8 cellular contexts compared by ENCODE assay signal in the genomic region with DNA sequence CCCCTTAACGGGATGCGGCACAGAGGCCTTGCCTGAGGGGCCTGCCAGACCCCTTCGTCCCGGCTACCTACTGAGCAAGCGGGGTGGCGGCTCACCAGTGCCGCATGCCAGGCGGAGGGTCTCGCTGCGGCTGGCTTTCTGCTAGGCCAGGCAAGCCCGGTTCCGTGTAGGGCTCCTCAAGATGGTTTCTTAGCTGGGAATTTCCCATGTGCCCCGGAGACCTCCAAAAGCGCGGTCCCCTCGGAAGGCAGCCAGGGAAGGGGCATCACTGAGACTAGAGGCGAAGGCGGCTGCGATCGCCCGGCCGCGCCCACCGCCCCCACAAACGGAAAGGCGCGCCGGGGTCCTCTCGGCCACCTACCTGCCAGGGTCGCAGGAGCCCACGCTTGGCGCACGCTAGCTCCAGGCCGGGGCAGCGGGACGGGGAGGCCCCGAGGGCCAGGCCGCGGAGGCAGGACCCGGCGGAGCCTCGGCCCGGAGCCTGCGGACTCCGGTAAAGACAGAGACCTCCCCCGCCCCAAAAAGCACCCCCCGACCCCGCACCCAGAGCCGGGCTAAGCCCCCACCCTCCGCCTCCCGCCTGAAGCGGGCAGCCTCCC. TPM values are rescaled to one million over a fixed set of nuclear protein-coding genes. Genes with fewer than 3 reads are reported as not detected.
DNase-seq lines count a peak whose midpoint lies in the region; ATAC-seq and TF ChIP-seq lines count a peak whose summit lies in the region.

No MANE protein-coding gene starts in this region.

- H3K4me3 Mint-ChIP-seq in activated CD4-positive, alpha-beta T cell treated with anti-CD3 and anti-CD28 coated beads for 36 hours: peak overlapping the region; percentile 52
- peak overlapping the region; percentile 81 for H3K4me3 Mint-ChIP-seq in activated CD4-positive, alpha-beta T cell treated with anti-CD3 and anti-CD28 coated beads, Interleukin-2, amount 10 ng/mL, durations not matched to agents 24 days and 14 days
- H3K4me3 Mint-ChIP-seq in endothelial cell (ENCODE audit: unreplicated experiment) (peak overlapping the region; percentile 89), natural killer cell (peak overlapping the region; percentile 79)

- H3K4me1 Mint-ChIP-seq in activated CD4-positive, alpha-beta T cell treated with anti-CD3 and anti-CD28 coated beads for 36 hours: peaks cover 44% of the 10 kb centered on the region
- peaks cover 40% of the 10 kb centered on the region for H3K4me1 Mint-ChIP-seq in activated CD4-positive, alpha-beta T cell treated with anti-CD3 and anti-CD28 coated beads, Interleukin-2, amount 10 ng/mL, durations not matched to agents 24 days and 14 days
- H3K4me1 Mint-ChIP-seq in endothelial cell (ENCODE audit: unreplicated experiment) (peaks cover 13% of the 10 kb centered on the region), natural killer cell (peaks cover 29 to 38% of the 10 kb centered on the region in 2 donors)

- no peak for ATAC-seq in activated CD4-positive, alpha-beta T cell treated with anti-CD3 and anti-CD28 coated beads for 36 hours
- peak in 2 of 3 donors; percentile 29 to 32 for ATAC-seq in natural killer cell
- ATAC-seq in HG02970 (IDR thresholded peaks at IDR 0.05; ENCODE audit: low FRiP score, unreplicated experiment): no peak
- no peak for ATAC-seq in GM21515 (IDR thresholded peaks at IDR 0.05; ENCODE audit: unreplicated experiment)

- H3K9me3 Mint-ChIP-seq in activated CD4-positive, alpha-beta T cell treated with anti-CD3 and anti-CD28 coated beads for 36 hours (ENCODE audit: low read depth): no peaks in the 10 kb centered on the region
- H3K9me3 Mint-ChIP-seq in activated CD4-positive, alpha-beta T cell treated with anti-CD3 and anti-CD28 coated beads, Interleukin-2, amount 10 ng/mL, durations not matched to agents 24 days and 14 days: no peaks in the 10 kb centered on the region
- H3K9me3 Mint-ChIP-seq in endothelial cell (ENCODE audit: unreplicated experiment) (no peaks in the 10 kb centered on the region), natural killer cell (no peaks in the 10 kb centered on the region)

- intact Hi-C loops in activated CD4-positive, alpha-beta T cell treated with anti-CD3 and anti-CD28 coated beads for 36 hours (cut with DNase I, micrococcal nuclease): loop anchor here in 1 of 2 experiments (1.0 to 5.0 kb wide), 5 partner anchors 24 to 372 kb away; a partner anchor contains a TSS
- intact Hi-C loops in activated CD4-positive, alpha-beta T cell treated with anti-CD3 and anti-CD28 coated beads, Interleukin-2, amount 10 ng/mL, durations not matched to agents 24 days and 14 days (cut with micrococcal nuclease): loop anchor here (2.0 kb wide), 1 partner anchor 76 kb away; a partner anchor contains a TSS
- intact Hi-C loops in natural killer cell (cut with micrococcal nuclease): loop anchor here (1.0 kb wide), 1 partner anchor 76 kb away; no protein-coding TSS in a partner anchor

- peak overlapping the region; percentile 0 for H3K27ac Mint-ChIP-seq in activated CD4-positive, alpha-beta T cell treated with anti-CD3 and anti-CD28 coated beads for 36 hours
- H3K27ac Mint-ChIP-seq in activated CD4-positive, alpha-beta T cell treated with anti-CD3 and anti-CD28 coated beads, Interleukin-2, amount 10 ng/mL, durations not matched to agents 24 days and 14 days: peak overlapping the region; percentile 47
- no peak overlapping the region for H3K27ac Mint-ChIP-seq in endothelial cell (ENCODE audit: unreplicated experiment)
- H3K27ac Mint-ChIP-seq in natural killer cell: peak overlapping the region; percentile 72 to 80

- peak; percentile 26 for DNase-seq in activated CD4-positive, alpha-beta T cell treated with anti-CD3 and anti-CD28 coated beads for 36 hours
- no peak for DNase-seq in activated CD4-positive, alpha-beta T cell treated with anti-CD3 and anti-CD28 coated beads for 1 hour
- DNase-seq in activated CD4-positive, alpha-beta T cell treated with anti-CD3 and anti-CD28 coated beads, Interleukin-2, amount 10 ng/mL, durations not matched to agents 24 days and 14 days: peak; percentile 69
- DNase-seq in endothelial cell (ENCODE audit: low spot score): peak; percentile 22
- peak; percentile 28 for DNase-seq in natural killer cell
- no peak for DNase-seq in NCI-H2081 treated with DMSO at 0.1 percent for 48 hours (lab: John Stamatoyannopoulos, UW)

- CTCF ChIA-PET in activated CD4-positive, alpha-beta T cell treated with anti-CD3 and anti-CD28 coated beads for 36 hours (lab: Charles Lee): interaction anchor here (0.6 to 1.0 kb wide), 2 partner anchors 76 to 123 kb away, joined by 4 to 7 read pairs; no protein-coding TSS in a partner anchor

- TF ChIP-seq CTCF in endothelial cell (IDR thresholded peaks at IDR 0.05; ENCODE audit: unreplicated experiment): no peak
- no peak for TF ChIP-seq CTCF in natural killer cell (IDR thresholded peaks at IDR 0.05)

- no peaks in the 10 kb centered on the region for H3K36me3 Mint-ChIP-seq in activated CD4-positive, alpha-beta T cell treated with anti-CD3 and anti-CD28 coated beads for 36 hours (ENCODE audit: low read depth)
- H3K36me3 Mint-ChIP-seq in activated CD4-positive, alpha-beta T cell treated with anti-CD3 and anti-CD28 coated beads, Interleukin-2, amount 10 ng/mL, durations not matched to agents 24 days and 14 days (ENCODE audit: low read depth): peaks cover 2% of the 10 kb centered on the region
- H3K36me3 Mint-ChIP-seq in endothelial cell (ENCODE audit: low read depth, unreplicated experiment) (peaks cover 6% of the 10 kb centered on the region), natural killer cell (no peaks in the 10 kb centered on the region)

- H3K27me3 Mint-ChIP-seq in activated CD4-positive, alpha-beta T cell treated with anti-CD3 and anti-CD28 coated beads for 36 hours: peaks cover 11% of the 10 kb centered on the region
- H3K27me3 Mint-ChIP-seq in activated CD4-positive, alpha-beta T cell treated with anti-CD3 and anti-CD28 coated beads, Interleukin-2, amount 10 ng/mL, durations not matched to agents 24 days and 14 days: peaks cover 18% of the 10 kb centered on the region
- H3K27me3 Mint-ChIP-seq in endothelial cell (ENCODE audit: unreplicated experiment): peaks cover 2% of the 10 kb centered on the region
- H3K27me3 Mint-ChIP-seq in natural killer cell (ENCODE audit: low read depth in 2 of 2): peaks cover 0 to 13% of the 10 kb centered on the region in 2 donors

- POLR2A ChIA-PET in activated CD4-positive, alpha-beta T cell treated with anti-CD3 and anti-CD28 coated beads for 36 hours (lab: Charles Lee): no interaction called here

RNA-seq across cellular contexts. Expression of a gene that starts 23.8 kb away (rescaled TPM):
- total RNA-seq in activated CD4-positive, alpha-beta T cell treated with anti-CD3 and anti-CD28 coated beads for 36 hours: 10 to 100 TPM; 21.9 to 22.5 TPM
- total RNA-seq in activated CD4-positive, alpha-beta T cell treated with anti-CD3 and anti-CD28 coated beads, Interleukin-2, amount 10 ng/mL, durations not matched to agents 24 days and 14 days: 47.0 and 51.2 TPM in 2 replicates
- 54.3 TPM for total RNA-seq in endothelial cell (ENCODE audit: unreplicated experiment)
- 10 to 100 TPM; 17.1 to 36.3 (median 34.3) TPM for total RNA-seq in natural killer cell

Comparison
In these comparisons a context has a peak if more than half of its experiments do, and no peak if none do; other contexts are left out.
1. DNase-seq: peak in activated CD4-positive, alpha-beta T cell treated with anti-CD3 and anti-CD28 coated beads for 36 hours (single experiment), activated CD4-positive, alpha-beta T cell treated with anti-CD3 and anti-CD28 coated beads, Interleukin-2, amount 10 ng/mL, durations not matched to agents 24 days and 14 days (single experiment), endothelial cell (single experiment) and natural killer cell (single experiment); none in activated CD4-positive, alpha-beta T cell treated with anti-CD3 and anti-CD28 coated beads for 1 hour (single experiment) and NCI-H2081 treated with DMSO at 0.1 percent for 48 hours (single experiment).
2. ATAC-seq: peak in natural killer cell (2 of 3); none in activated CD4-positive, alpha-beta T cell treated with anti-CD3 and anti-CD28 coated beads for 36 hours (single experiment), HG02970 (single experiment) and GM21515 (single experiment).
3. Peak in every context shown above with its lines, with median percentiles within 50 percentile points of each other: H3K4me3 Mint-ChIP-seq.